33 cellular contexts compared by ENCODE assay signal in the genomic region with DNA sequence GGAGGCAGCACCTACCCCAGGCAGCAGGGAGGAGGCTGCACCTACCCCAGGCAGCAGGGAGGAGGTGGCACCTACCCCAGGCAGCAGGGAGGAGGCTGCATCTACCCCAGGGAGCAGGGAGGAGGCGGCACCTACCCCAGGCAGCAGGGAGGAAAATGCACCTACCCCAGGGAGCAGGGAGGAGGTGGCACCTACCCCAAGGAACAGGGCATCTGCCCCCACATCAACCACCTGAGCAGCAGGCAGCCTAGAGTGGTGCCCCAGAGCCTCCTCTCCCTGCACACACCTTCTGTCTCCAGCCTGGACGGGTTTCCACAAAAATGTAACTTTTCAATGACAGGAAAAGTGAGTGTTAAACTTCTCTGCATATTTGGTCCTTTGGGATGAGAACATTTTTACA. TPM values are rescaled to one million over a fixed set of nuclear protein-coding genes. Genes with fewer than 3 reads are reported as not detected.
"Had no signal": no experiment of that assay in that cellular context is flagged by ENCODE, and none has a peak within 500 bp of the region (broad histone marks: within the 10 kb centered on the region; RNA-seq: fewer than 3 reads in every experiment).

No MANE protein-coding gene starts in this region.

- H3K4me3 ChIP-seq: body of pancreas, cardiac muscle cell had no signal

- H3K27ac ChIP-seq: body of pancreas, cardiac muscle cell, VCaP had no signal

- H3K4me1 ChIP-seq: body of pancreas had no signal

- ATAC-seq: activated CD4-positive, alpha-beta T cell treated with anti-CD3 and anti-CD28 coated beads for 36 hours; activated CD4-positive, CD25-positive, alpha-beta regulatory T cell treated with anti-CD3 and anti-CD28 coated beads, Interleukin-2, amount 50 U/mL, for 24 hours; activated CD8-positive, alpha-beta memory T cell treated with anti-CD3 and anti-CD28 coated beads, Interleukin-2, amount 10 ng/mL, durations not matched to agents 7 days and 5 days; activated CD8-positive, alpha-beta T cell treated with anti-CD3 and anti-CD28 coated beads, Interleukin-2, amount 10 ng/mL, durations not matched to agents 7 days and 5 days; activated naive CD8-positive, alpha-beta T cell treated with anti-CD3 and anti-CD28 coated beads, Interleukin-2, amount 50 U/mL, for 24 hours; body of pancreas; WTC11 had no signal

- DNase-seq: activated CD4-positive, alpha-beta memory T cell treated with anti-CD3 and anti-CD28 coated beads, Interleukin-2, amount 10 ng/mL, durations not matched to agents 7 days and 5 days; activated CD4-positive, alpha-beta T cell treated with anti-CD3 and anti-CD28 coated beads for 1 hour; activated CD4-positive, alpha-beta T cell treated with anti-CD3 and anti-CD28 coated beads for 36 hours; activated CD4-positive, alpha-beta T cell treated with anti-CD3 and anti-CD28 coated beads for 48 hours; activated CD4-positive, alpha-beta T cell treated with anti-CD3 and anti-CD28 coated beads, Interleukin-2, amount 10 ng/mL, durations not matched to agents 7 days and 5 days; activated CD4-positive, alpha-beta T cell treated with anti-CD3 and anti-CD28 coated beads, Interleukin-2, amount 50 U/mL, for 48 hours; activated CD4-positive, CD25-positive, alpha-beta regulatory T cell; activated CD8-positive, alpha-beta memory T cell treated with anti-CD3 and anti-CD28 coated beads for 24 hours; activated CD8-positive, alpha-beta memory T cell treated with anti-CD3 and anti-CD28 coated beads, Interleukin-2, amount 10 ng/mL, durations not matched to agents 7 days and 5 days; activated CD8-positive, alpha-beta memory T cell treated with anti-CD3 and anti-CD28 coated beads, Interleukin-2, amount 50 U/mL, for 48 hours; activated CD8-positive, alpha-beta T cell treated with anti-CD3 and anti-CD28 coated beads, Interleukin-2, amount 10 ng/mL, durations not matched to agents 7 days and 5 days; activated effector memory CD4-positive, alpha-beta T cell treated with Interleukin-2 at 50 U/mL for 16 hours; activated gamma-delta T cell; activated naive CD4-positive, alpha-beta T cell treated with anti-CD3 and anti-CD28 coated beads, Interleukin-2, amount 10 ng/mL, durations not matched to agents 7 days and 5 days; activated naive CD4-positive, alpha-beta T cell treated with Interleukin-2 at 50 U/mL for 16 hours; activated naive CD8-positive, alpha-beta T cell treated with anti-CD3 and anti-CD28 coated beads, Interleukin-2, amount 10 ng/mL, durations not matched to agents 7 days and 5 days; activated naive CD8-positive, alpha-beta T cell treated with anti-CD3 and anti-CD28 coated beads, Interleukin-2, amount 50 U/mL, for 24 hours; activated T-cell treated with anti-CD3 and anti-CD28 coated beads, Interleukin-2, amount 50 U/mL, for 24 hours; activated T-cell treated with anti-CD3 and anti-CD28 coated beads, Interleukin-2, amount 50 U/mL, for 48 hours; amygdala; aorta; body of pancreas; cerebellar nuclear complex; SW 1271; T-helper 1 cell; T-helper 2 cell; T-helper 9 cell had no signal

- H3K36me3 ChIP-seq: cardiac muscle cell had no signal

- H3K9me3 ChIP-seq: body of pancreas had no signal

- H3K27me3 ChIP-seq: cardiac muscle cell had no signal

RNA-seq across cellular contexts. Expression of a gene that starts 10.2 kb away (rescaled TPM):
- total RNA-seq: activated CD4-positive, alpha-beta memory T cell treated with anti-CD3 and anti-CD28 coated beads, Interleukin-2, amount 10 ng/mL, durations not matched to agents 7 days and 5 days; activated CD4-positive, alpha-beta T cell treated with anti-CD3 and anti-CD28 coated beads for 36 hours; activated CD8-positive, alpha-beta T cell treated with anti-CD3 and anti-CD28 coated beads, Interleukin-2, amount 10 ng/mL, durations not matched to agents 7 days and 5 days; activated T-helper 2 cell treated with anti-CD3 and anti-CD28 coated beads, Interferon-gamma antibody, Interleukin-2, Interleukin-4, amounts not matched to agents 10 μg/mL and 5 μg/mL and 100 μg/mL, durations not matched to agents 14 hours and 24 hours and 36 hours; aorta; bronchial epithelial cell had no signal
- polyA plus RNA-seq: aorta had no signal

RNA-seq across cellular contexts. Expression of a gene that starts 36.6 kb away (rescaled TPM):
- total RNA-seq: activated CD8-positive, alpha-beta T cell treated with anti-CD3 and anti-CD28 coated beads, Interleukin-2, amount 10 ng/mL, durations not matched to agents 7 days and 5 days had no signal
